In genomic region chr5:142911170-142911569, GRCh38 we compare ENCODE assay signal across 16 cellular contexts.
DNase-seq lines count a peak whose midpoint lies in the region; ATAC-seq and TF ChIP-seq lines count a peak whose summit lies in the region.
"Had no signal": no experiment of that assay in that cellular context is flagged by ENCODE, and none has a peak within 500 bp of the region (broad histone marks: within the 10 kb centered on the region; RNA-seq: fewer than 3 reads in every experiment).

No MANE protein-coding gene starts in this region.

- peak overlapping the region; percentile 14 for H3K27ac Mint-ChIP-seq in activated naive CD4-positive, alpha-beta T cell treated with anti-CD3 and anti-CD28 coated beads, Interleukin-2, amount 50 U/mL, for 24 hours
- peak overlapping the region in 2 of 3 experiments; percentile 2 to 51 for H3K27ac Mint-ChIP-seq in nephron
- H3K27ac Mint-ChIP-seq: CD4-positive, CD25-positive, alpha-beta regulatory T cell had no signal

- peaks cover 30% of the 10 kb centered on the region for H3K36me3 Mint-ChIP-seq in activated naive CD4-positive, alpha-beta T cell treated with anti-CD3 and anti-CD28 coated beads, Interleukin-2, amount 50 U/mL, for 24 hours
- peaks cover 11% of the 10 kb centered on the region for H3K36me3 Mint-ChIP-seq in nephron (ENCODE audit: low read depth)

- no peaks in the 10 kb centered on the region for H3K27me3 Mint-ChIP-seq in activated naive CD4-positive, alpha-beta T cell treated with anti-CD3 and anti-CD28 coated beads, Interleukin-2, amount 50 U/mL, for 24 hours
- peaks cover 4% of the 10 kb centered on the region for H3K27me3 Mint-ChIP-seq in nephron (ENCODE audit: low read depth)
- H3K27me3 Mint-ChIP-seq: CD4-positive, CD25-positive, alpha-beta regulatory T cell had no signal

- no peaks in the 10 kb centered on the region for H3K4me1 Mint-ChIP-seq in activated naive CD4-positive, alpha-beta T cell treated with anti-CD3 and anti-CD28 coated beads, Interleukin-2, amount 50 U/mL, for 24 hours
- peaks cover 9% of the 10 kb centered on the region for H3K4me1 Mint-ChIP-seq in nephron
- H3K4me1 Mint-ChIP-seq: CD4-positive, CD25-positive, alpha-beta regulatory T cell had no signal

- H3K9me3 Mint-ChIP-seq in activated naive CD4-positive, alpha-beta T cell treated with anti-CD3 and anti-CD28 coated beads, Interleukin-2, amount 50 U/mL, for 24 hours = no peaks in the 10 kb centered on the region
- no peaks in the 10 kb centered on the region for H3K9me3 Mint-ChIP-seq in nephron
- H3K9me3 Mint-ChIP-seq: CD4-positive, CD25-positive, alpha-beta regulatory T cell had no signal

- no peak overlapping the region for H3K4me3 Mint-ChIP-seq in activated naive CD4-positive, alpha-beta T cell treated with anti-CD3 and anti-CD28 coated beads, Interleukin-2, amount 50 U/mL, for 24 hours
- H3K4me3 Mint-ChIP-seq in nephron = no peak overlapping the region
- H3K4me3 Mint-ChIP-seq: CD4-positive, CD25-positive, alpha-beta regulatory T cell had no signal

- TF ChIP-seq CTCF in nephron (IDR thresholded peaks at IDR 0.05; ENCODE audit: unreplicated experiment in 3 of 3) = no peak

- DNase-seq in activated naive CD4-positive, alpha-beta T cell (lab: John Stamatoyannopoulos, UW) = no peak
- no peak for DNase-seq in left lobe of liver (ENCODE audit: low spot score)
- DNase-seq in activated CD4-positive, alpha-beta T cell treated with anti-CD3 and anti-CD28 coated beads for 48 hours = no peak
- no peak for DNase-seq in ureter (ENCODE audit: low spot score)
- DNase-seq: CD4-positive, CD25-positive, alpha-beta regulatory T cell; COR-L47; KBM-7; MG63; NCI-H2029; NCI-H446; NCI-H524 treated with DMSO at 0.1 percent for 48 hours; NCI-H774; SIG-M5 had no signal

- ATAC-seq in left lobe of liver = peak; percentile 80
- no peak for ATAC-seq in HG03196 (IDR thresholded peaks at IDR 0.05; ENCODE audit: unreplicated experiment)
